In the genomic region with DNA sequence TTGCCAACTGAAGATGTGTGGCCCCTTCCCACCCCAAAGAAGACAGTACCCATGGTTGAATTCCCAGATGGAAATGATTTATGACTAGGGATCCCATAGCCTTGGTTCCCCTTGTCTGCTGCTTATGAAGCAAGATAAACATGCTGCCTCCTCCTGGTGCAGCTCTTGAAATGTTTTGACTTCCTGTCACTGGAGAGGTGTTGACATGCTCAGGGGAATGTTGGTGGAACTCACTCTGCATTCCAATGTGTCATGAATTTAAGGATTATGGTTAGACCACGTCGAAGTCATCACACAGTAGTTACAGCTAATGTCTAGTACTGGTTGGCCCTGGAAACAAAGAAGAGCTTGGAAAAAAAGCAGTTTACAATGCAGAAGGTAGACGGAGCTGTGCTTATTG, we compare ENCODE assay signal across 17 cellular contexts.
DNase-seq lines count a peak whose midpoint lies in the region; ATAC-seq and TF ChIP-seq lines count a peak whose summit lies in the region.
"Had no signal": no experiment of that assay in that cellular context is flagged by ENCODE, and none has a peak within 500 bp of the region (broad histone marks: within the 10 kb centered on the region; RNA-seq: fewer than 3 reads in every experiment).

No MANE protein-coding gene starts in this region.

- no peaks in the 10 kb centered on the region for H3K36me3 Mint-ChIP-seq in activated CD4-positive, alpha-beta T cell treated with anti-CD3 and anti-CD28 coated beads, Interleukin-2, amount 10 ng/mL, durations not matched to agents 24 days and 14 days (ENCODE audit: low read depth)

- no peaks in the 10 kb centered on the region for H3K9me3 Mint-ChIP-seq in activated CD4-positive, alpha-beta T cell treated with anti-CD3 and anti-CD28 coated beads, Interleukin-2, amount 10 ng/mL, durations not matched to agents 24 days and 14 days

- H3K4me1 ChIP-seq in right atrium auricular region (no peaks in the 10 kb centered on the region), upper lobe of right lung (no peaks in the 10 kb centered on the region)
- H3K4me1 ChIP-seq: colonic mucosa, prostate gland had no signal

- intact Hi-C loops in left cardiac atrium (cut with DNase I) (no loop called here), upper lobe of right lung (cut with DNase I) (no loop called here)
- intact Hi-C loops in activated CD4-positive, alpha-beta T cell treated with anti-CD3 and anti-CD28 coated beads, Interleukin-2, amount 10 ng/mL, durations not matched to agents 24 days and 14 days (cut with micrococcal nuclease), result no loop called here

- H3K27ac Mint-ChIP-seq in activated CD4-positive, alpha-beta T cell treated with anti-CD3 and anti-CD28 coated beads, Interleukin-2, amount 10 ng/mL, durations not matched to agents 24 days and 14 days, result no peak overlapping the region

- DNase-seq in left cardiac atrium, result no peak
- no peak for DNase-seq in right atrium auricular region (ENCODE audit: low spot score)
- peak; percentile 72 for DNase-seq in SW480 (ENCODE audit: low spot score)
- DNase-seq in islet precursor cell, result peak; percentile 81
- no peak for DNase-seq in upper lobe of right lung
- DNase-seq in activated CD4-positive, alpha-beta T cell treated with anti-CD3 and anti-CD28 coated beads, Interleukin-2, amount 10 ng/mL, durations not matched to agents 24 days and 14 days, result no peak
- no peak for DNase-seq in NCI-H1694 (lab: John Stamatoyannopoulos, UW)
- DNase-seq in GM19238 (ENCODE audit: insufficient read length, low spot score), result no peak
- DNase-seq: activated effector memory CD4-positive, alpha-beta T cell treated with Interleukin-2 at 50 U/mL for 16 hours; amygdala; colonic mucosa; erythroblast; Karpas-422; NCI-H146; OCI-M1 had no signal

- TF ChIP-seq CTCF in right atrium auricular region (IDR thresholded peaks at IDR 0.05) (no peak), upper lobe of right lung (IDR thresholded peaks at IDR 0.05) (no peak)

- H3K4me3 ChIP-seq in right atrium auricular region, result no peak overlapping the region
- no peak overlapping the region for H3K4me3 ChIP-seq in upper lobe of right lung
- H3K4me3 ChIP-seq: colonic mucosa, prostate gland had no signal

- H3K27ac ChIP-seq in right atrium auricular region (no peak overlapping the region), upper lobe of right lung (no peak overlapping the region)
- H3K27ac ChIP-seq: colonic mucosa, prostate gland, VCaP had no signal

- H3K36me3 ChIP-seq in right atrium auricular region (no peaks in the 10 kb centered on the region), upper lobe of right lung (no peaks in the 10 kb centered on the region)
- H3K36me3 ChIP-seq: colonic mucosa, prostate gland had no signal

- H3K4me1 Mint-ChIP-seq in activated CD4-positive, alpha-beta T cell treated with anti-CD3 and anti-CD28 coated beads, Interleukin-2, amount 10 ng/mL, durations not matched to agents 24 days and 14 days, result no peaks in the 10 kb centered on the region

- no peak overlapping the region for H3K4me3 Mint-ChIP-seq in activated CD4-positive, alpha-beta T cell treated with anti-CD3 and anti-CD28 coated beads, Interleukin-2, amount 10 ng/mL, durations not matched to agents 24 days and 14 days

- H3K9me3 ChIP-seq in right atrium auricular region, result no peaks in the 10 kb centered on the region
- no peaks in the 10 kb centered on the region for H3K9me3 ChIP-seq in upper lobe of right lung
- H3K9me3 ChIP-seq: colonic mucosa, prostate gland had no signal

- H3K27me3 ChIP-seq in right atrium auricular region (no peaks in the 10 kb centered on the region), upper lobe of right lung (peaks cover 6% of the 10 kb centered on the region)
- H3K27me3 ChIP-seq: colonic mucosa had no signal

- peaks cover 9% of the 10 kb centered on the region for H3K27me3 Mint-ChIP-seq in activated CD4-positive, alpha-beta T cell treated with anti-CD3 and anti-CD28 coated beads, Interleukin-2, amount 10 ng/mL, durations not matched to agents 24 days and 14 days

- ATAC-seq in left cardiac atrium (peak; percentile 41 to 60), upper lobe of right lung (peak; percentile 77)

Comparison
In these comparisons a context has a peak if more than half of its experiments do, and no peak if none do; other contexts are left out.
1. DNase-seq: peak in SW480 (single experiment) and islet precursor cell (single experiment); none in left cardiac atrium (single experiment), right atrium auricular region (single experiment), upper lobe of right lung (single experiment), activated CD4-positive, alpha-beta T cell treated with anti-CD3 and anti-CD28 coated beads, Interleukin-2, amount 10 ng/mL, durations not matched to agents 24 days and 14 days (single experiment), NCI-H1694 (single experiment) and GM19238 (single experiment).